Comparison of ENCODE assay signal across 1 cellular context in the genomic region with DNA sequence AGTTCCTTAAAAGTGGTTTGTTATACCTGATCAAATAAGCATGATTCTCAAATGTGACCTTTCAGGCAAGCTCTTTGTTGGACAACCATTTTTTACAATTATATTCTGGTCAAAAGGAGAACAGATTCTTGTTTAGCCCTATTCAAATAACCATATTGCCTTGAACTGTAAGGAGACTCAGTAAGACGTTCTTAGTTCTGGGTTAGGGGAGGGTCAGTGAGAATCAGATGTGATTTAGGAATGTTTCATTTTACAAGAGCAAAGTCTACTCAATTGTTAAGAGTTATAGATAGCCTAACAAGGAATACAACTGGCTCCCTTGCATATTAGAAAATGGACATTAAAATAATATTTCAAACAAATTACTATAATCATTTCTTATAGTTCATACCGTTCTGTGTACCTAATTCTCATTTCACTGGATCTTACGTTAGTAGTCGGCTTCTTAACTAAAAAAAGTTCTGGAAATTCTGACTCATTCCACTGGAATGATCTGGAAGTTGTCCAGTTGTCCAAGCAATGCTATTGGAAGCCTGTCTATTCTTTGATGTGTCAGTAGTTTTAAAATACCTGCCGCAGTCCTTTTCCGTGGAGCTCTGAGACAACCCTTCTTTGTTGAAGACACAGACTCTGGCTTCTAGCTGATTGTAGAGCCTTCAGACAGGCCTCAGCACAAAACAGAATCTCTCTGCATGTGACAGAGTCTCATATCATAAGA.
TF ChIP-seq lines count a peak whose summit lies in the region.

No MANE protein-coding gene starts in this region.

TF ChIP-seq in HepG2, 621 proteins besides CTCF, POLR2A, EP300 and RAD21 (continued from another document):
- TF ChIP-seq ZNF333 (CRISPR knock-in tag; IDR thresholded peaks at IDR 0.05; ENCODE audit: borderline replicate concordance) (no peak), POLR2G (IDR thresholded peaks at IDR 0.05; ENCODE audit: low read depth, low read length) (no peak), CEBPB (IDR thresholded peaks at IDR 0.05; ENCODE audit: borderline replicate concordance, low read depth, low read length) (no peak), ZNF589 (CRISPR knock-in tag; conservative IDR thresholded peaks at IDR 0.05) (no peak), HMG20A (CRISPR knock-in tag; IDR thresholded peaks at IDR 0.05; ENCODE audit: borderline replicate concordance) (peak; percentile 61; the same call in 1 of the 2 replicates), ZNF225 (CRISPR knock-in tag; IDR thresholded peaks at IDR 0.05) (no peak), MTA1 (CRISPR knock-in tag; IDR thresholded peaks at IDR 0.05; ENCODE audit: borderline replicate concordance) (no peak), ZNF781 (CRISPR knock-in tag; IDR thresholded peaks at IDR 0.05; ENCODE audit: borderline replicate concordance, not compliant biosample characterization) (no peak), ZNF296 (CRISPR knock-in tag; conservative IDR thresholded peaks at IDR 0.05) (no peak), ZNF777 (CRISPR knock-in tag; IDR thresholded peaks at IDR 0.05) (no peak), FOSL2 (CRISPR knock-in tag; IDR thresholded peaks at IDR 0.05) (peak; percentile 89), LCORL (IDR thresholded peaks at IDR 0.05) (no peak), LCORL (CRISPR knock-in tag; IDR thresholded peaks at IDR 0.05) (0 out of 2 replicates have a peak, but pooled peaks have one; percentile 23), AGO1 (IDR thresholded peaks at IDR 0.05; ENCODE audit: low read depth, low read length, poor library complexity, severe bottlenecking) (no peak), KAT8 (CRISPR knock-in tag; IDR thresholded peaks at IDR 0.05) (no peak), FOXK1 (CRISPR knock-in tag; IDR thresholded peaks at IDR 0.05; ENCODE audit: borderline replicate concordance, low read depth) (no peak), ZNF558 (CRISPR knock-in tag; IDR thresholded peaks at IDR 0.05; ENCODE audit: borderline replicate concordance) (no peak), STAT5B (CRISPR knock-in tag; IDR thresholded peaks at IDR 0.05) (no peak), ZNF367 (CRISPR knock-in tag; IDR thresholded peaks at IDR 0.05; ENCODE audit: borderline replicate concordance) (no peak), HNRNPL (IDR thresholded peaks at IDR 0.05; ENCODE audit: low read depth, low read length) (no peak), ZNF816 (CRISPR knock-in tag; IDR thresholded peaks at IDR 0.05; ENCODE audit: borderline replicate concordance) (no peak), ZNF337 (CRISPR knock-in tag; IDR thresholded peaks at IDR 0.05; ENCODE audit: borderline replicate concordance, low read depth) (no peak), MAFK (conservative IDR thresholded peaks at IDR 0.05 in 1 of 2, IDR thresholded peaks at IDR 0.05 in 1 of 2; ENCODE audit: low read length in 2 of 2) (no peak; a peak in 1 of 4 replicates), TBL1XR1 (IDR thresholded peaks at IDR 0.05; ENCODE audit: borderline replicate concordance, low read length, partially characterized antibody) (no peak)
- TF ChIP-seq, protein P1, sequence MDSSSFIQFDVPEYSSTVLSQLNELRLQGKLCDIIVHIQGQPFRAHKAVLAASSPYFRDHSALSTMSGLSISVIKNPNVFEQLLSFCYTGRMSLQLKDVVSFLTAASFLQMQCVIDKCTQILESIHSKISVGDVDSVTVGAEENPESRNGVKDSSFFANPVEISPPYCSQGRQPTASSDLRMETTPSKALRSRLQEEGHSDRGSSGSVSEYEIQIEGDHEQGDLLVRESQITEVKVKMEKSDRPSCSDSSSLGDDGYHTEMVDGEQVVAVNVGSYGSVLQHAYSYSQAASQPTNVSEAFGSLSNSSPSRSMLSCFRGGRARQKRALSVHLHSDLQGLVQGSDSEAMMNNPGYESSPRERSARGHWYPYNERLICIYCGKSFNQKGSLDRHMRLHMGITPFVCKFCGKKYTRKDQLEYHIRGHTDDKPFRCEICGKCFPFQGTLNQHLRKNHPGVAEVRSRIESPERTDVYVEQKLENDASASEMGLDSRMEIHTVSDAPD (CRISPR knock-in tag; IDR thresholded peaks at IDR 0.05): no peak
- TF ChIP-seq, protein P2, sequence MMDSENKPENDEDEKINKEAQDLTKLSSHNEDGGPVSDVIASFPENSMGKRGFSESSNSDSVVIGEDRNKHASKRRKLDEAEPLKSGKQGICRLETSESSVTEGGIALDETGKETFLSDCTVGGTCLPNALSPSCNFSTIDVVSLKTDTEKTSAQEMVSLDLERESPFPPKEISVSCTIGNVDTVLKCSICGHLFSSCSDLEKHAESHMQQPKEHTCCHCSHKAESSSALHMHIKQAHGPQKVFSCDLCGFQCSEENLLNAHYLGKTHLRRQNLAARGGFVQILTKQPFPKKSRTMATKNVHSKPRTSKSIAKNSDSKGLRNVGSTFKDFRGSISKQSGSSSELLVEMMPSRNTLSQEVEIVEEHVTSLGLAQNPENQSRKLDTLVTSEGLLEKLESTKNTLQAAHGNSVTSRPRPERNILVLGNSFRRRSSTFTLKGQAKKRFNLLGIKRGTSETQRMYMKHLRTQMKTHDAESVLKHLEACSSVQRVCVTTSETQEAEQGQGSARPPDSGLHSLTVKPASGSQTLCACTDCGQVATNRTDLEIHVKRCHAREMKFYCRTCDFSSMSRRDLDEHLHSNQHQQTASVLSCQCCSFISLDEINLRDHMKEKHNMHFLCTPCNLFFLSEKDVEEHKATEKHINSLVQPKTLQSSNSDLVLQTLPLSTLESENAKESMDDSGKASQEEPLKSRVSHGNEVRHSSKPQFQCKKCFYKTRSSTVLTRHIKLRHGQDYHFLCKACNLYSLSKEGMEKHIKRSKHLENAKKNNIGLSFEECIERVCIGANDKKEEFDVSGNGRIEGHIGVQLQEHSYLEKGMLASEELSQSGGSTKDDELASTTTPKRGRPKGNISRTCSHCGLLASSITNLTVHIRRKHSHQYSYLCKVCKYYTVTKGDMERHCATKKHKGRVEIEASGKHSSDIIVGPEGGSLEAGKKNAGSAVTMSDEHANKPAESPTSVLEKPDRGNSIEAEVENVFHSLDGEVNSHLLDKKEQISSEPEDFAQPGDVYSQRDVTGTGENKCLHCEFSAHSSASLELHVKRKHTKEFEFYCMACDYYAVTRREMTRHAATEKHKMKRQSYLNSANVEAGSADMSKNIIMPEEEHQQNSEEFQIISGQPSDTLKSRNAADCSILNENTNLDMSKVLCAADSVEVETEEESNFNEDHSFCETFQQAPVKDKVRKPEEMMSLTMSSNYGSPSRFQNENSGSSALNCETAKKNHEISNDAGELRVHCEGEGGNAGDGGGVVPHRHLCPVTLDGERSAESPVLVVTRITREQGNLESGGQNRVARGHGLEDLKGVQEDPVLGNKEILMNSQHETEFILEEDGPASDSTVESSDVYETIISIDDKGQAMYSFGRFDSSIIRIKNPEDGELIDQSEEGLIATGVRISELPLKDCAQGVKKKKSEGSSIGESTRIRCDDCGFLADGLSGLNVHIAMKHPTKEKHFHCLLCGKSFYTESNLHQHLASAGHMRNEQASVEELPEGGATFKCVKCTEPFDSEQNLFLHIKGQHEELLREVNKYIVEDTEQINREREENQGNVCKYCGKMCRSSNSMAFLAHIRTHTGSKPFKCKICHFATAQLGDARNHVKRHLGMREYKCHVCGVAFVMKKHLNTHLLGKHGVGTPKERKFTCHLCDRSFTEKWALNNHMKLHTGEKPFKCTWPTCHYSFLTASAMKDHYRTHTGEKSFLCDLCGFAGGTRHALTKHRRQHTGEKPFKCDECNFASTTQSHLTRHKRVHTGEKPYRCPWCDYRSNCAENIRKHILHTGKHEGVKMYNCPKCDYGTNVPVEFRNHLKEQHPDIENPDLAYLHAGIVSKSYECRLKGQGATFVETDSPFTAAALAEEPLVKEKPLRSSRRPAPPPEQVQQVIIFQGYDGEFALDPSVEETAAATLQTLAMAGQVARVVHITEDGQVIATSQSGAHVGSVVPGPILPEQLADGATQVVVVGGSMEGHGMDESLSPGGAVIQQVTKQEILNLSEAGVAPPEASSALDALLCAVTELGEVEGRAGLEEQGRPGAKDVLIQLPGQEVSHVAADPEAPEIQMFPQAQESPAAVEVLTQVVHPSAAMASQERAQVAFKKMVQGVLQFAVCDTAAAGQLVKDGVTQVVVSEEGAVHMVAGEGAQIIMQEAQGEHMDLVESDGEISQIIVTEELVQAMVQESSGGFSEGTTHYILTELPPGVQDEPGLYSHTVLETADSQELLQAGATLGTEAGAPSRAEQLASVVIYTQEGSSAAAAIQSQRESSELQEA (CRISPR knock-in tag; IDR thresholded peaks at IDR 0.05; ENCODE audit: not compliant biosample characterization): no peak
- TF ChIP-seq, protein P3, sequence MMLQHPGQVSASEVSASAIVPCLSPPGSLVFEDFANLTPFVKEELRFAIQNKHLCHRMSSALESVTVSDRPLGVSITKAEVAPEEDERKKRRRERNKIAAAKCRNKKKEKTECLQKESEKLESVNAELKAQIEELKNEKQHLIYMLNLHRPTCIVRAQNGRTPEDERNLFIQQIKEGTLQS (CRISPR knock-in tag; IDR thresholded peaks at IDR 0.05): no peak
- TF ChIP-seq, protein P4, sequence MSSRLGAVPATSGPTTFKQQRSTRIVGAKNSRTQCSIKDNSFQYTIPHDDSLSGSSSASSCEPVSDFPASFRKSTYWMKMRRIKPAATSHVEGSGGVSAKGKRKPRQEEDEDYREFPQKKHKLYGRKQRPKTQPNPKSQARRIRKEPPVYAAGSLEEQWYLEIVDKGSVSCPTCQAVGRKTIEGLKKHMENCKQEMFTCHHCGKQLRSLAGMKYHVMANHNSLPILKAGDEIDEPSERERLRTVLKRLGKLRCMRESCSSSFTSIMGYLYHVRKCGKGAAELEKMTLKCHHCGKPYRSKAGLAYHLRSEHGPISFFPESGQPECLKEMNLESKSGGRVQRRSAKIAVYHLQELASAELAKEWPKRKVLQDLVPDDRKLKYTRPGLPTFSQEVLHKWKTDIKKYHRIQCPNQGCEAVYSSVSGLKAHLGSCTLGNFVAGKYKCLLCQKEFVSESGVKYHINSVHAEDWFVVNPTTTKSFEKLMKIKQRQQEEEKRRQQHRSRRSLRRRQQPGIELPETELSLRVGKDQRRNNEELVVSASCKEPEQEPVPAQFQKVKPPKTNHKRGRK (CRISPR knock-in tag; IDR thresholded peaks at IDR 0.05): no peak
- TF ChIP-seq, protein P5, sequence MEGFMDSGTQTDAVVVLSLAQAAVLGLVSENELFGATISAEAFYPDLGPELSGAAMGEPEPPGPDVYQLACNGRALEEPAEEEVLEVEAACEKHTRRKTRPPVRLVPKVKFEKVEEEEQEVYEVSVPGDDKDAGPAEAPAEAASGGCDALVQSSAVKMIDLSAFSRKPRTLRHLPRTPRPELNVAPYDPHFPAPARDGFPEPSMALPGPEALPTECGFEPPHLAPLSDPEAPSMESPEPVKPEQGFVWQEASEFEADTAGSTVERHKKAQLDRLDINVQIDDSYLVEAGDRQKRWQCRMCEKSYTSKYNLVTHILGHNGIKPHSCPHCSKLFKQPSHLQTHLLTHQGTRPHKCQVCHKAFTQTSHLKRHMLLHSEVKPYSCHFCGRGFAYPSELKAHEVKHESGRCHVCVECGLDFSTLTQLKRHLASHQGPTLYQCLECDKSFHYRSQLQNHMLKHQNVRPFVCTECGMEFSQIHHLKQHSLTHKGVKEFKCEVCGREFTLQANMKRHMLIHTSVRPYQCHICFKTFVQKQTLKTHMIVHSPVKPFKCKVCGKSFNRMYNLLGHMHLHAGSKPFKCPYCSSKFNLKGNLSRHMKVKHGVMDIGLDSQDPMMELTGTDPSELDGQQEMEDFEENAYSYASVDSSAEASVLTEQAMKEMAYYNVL (CRISPR knock-in tag; IDR thresholded peaks at IDR 0.05; ENCODE audit: borderline replicate concordance): no peak
- TF ChIP-seq, protein P6, sequence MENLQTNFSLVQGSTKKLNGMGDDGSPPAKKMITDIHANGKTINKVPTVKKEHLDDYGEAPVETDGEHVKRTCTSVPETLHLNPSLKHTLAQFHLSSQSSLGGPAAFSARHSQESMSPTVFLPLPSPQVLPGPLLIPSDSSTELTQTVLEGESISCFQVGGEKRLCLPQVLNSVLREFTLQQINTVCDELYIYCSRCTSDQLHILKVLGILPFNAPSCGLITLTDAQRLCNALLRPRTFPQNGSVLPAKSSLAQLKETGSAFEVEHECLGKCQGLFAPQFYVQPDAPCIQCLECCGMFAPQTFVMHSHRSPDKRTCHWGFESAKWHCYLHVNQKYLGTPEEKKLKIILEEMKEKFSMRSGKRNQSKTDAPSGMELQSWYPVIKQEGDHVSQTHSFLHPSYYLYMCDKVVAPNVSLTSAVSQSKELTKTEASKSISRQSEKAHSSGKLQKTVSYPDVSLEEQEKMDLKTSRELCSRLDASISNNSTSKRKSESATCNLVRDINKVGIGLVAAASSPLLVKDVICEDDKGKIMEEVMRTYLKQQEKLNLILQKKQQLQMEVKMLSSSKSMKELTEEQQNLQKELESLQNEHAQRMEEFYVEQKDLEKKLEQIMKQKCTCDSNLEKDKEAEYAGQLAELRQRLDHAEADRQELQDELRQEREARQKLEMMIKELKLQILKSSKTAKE (CRISPR knock-in tag; IDR thresholded peaks at IDR 0.05; ENCODE audit: borderline replicate concordance): no peak
- TF ChIP-seq, protein P7, sequence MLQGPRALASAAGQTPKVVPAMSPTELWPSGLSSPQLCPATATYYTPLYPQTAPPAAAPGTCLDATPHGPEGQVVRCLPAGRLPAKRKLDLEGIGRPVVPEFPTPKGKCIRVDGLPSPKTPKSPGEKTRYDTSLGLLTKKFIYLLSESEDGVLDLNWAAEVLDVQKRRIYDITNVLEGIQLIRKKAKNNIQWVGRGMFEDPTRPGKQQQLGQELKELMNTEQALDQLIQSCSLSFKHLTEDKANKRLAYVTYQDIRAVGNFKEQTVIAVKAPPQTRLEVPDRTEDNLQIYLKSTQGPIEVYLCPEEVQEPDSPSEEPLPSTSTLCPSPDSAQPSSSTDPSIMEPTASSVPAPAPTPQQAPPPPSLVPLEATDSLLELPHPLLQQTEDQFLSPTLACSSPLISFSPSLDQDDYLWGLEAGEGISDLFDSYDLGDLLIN (CRISPR knock-in tag; IDR thresholded peaks at IDR 0.05; ENCODE audit: borderline replicate concordance): no peak
- TF ChIP-seq, protein P8, sequence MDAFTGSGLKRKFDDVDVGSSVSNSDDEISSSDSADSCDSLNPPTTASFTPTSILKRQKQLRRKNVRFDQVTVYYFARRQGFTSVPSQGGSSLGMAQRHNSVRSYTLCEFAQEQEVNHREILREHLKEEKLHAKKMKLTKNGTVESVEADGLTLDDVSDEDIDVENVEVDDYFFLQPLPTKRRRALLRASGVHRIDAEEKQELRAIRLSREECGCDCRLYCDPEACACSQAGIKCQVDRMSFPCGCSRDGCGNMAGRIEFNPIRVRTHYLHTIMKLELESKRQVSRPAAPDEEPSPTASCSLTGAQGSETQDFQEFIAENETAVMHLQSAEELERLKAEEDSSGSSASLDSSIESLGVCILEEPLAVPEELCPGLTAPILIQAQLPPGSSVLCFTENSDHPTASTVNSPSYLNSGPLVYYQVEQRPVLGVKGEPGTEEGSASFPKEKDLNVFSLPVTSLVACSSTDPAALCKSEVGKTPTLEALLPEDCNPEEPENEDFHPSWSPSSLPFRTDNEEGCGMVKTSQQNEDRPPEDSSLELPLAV (CRISPR knock-in tag; conservative IDR thresholded peaks at IDR 0.05; ENCODE audit: low read depth): no peak
